ENCODE assay signal across 23 cellular contexts in the genomic region with DNA sequence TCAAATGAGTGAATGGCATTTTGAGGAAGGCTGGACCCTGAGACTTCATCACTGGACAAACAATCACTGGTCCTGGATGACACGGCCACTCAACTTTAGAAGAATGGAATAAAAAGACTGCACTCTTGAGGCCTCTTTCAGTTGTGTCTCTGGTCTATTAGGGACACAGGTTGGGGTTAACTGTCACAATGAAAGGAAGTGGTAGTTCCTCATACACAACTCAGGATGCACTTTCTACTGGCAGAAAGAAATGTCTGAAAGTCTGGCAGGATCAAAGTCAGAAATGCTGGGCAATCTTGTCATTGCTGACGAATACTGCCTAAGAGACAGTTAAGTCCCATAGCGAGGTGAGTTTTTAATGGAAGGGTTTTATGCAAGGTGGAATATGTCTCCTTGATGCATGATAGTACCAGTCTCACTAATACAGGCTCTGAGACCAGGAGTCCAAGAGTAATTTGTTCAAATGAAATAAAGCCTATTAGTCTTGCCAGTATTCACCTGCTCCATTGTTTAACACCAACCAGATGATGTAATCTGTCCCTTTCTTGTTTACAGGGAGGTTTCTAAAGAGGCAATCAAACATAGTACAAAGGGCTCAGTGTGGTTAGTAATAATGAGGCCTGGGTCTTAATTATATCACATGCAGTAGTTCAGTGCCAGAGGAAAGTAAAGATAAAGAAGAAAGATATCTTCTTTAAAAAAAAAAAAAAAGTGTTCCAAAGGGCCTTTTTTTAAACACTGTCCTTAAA. TPM values are rescaled to one million over a fixed set of nuclear protein-coding genes. Genes with fewer than 3 reads are reported as not detected.
A peak's percentile ranks its signal among the peaks of the same experiment; 100 is the strongest.
DNase-seq lines count a peak whose midpoint lies in the region; ATAC-seq and TF ChIP-seq lines count a peak whose summit lies in the region.
"Had no signal": no experiment of that assay in that cellular context is flagged by ENCODE, and none has a peak within 500 bp of the region (broad histone marks: within the 10 kb centered on the region; RNA-seq: fewer than 3 reads in every experiment).

No MANE protein-coding gene starts in this region.

- H3K27me3 ChIP-seq in Peyer's patch = no peaks in the 10 kb centered on the region
- H3K27me3 ChIP-seq: BLaER1 treated with 17β-estradiol and CSF1 and Interleukin-3, amounts not matched to agents 10 nM and 100 nM; breast epithelium; MG63; spleen; upper lobe of left lung had no signal

- H3K4me1 ChIP-seq in urinary bladder (ENCODE audit: insufficient read depth) (no peaks in the 10 kb centered on the region), Peyer's patch (no peaks in the 10 kb centered on the region)
- H3K4me1 ChIP-seq: A549, breast epithelium, spleen, upper lobe of left lung had no signal

- no peak for TF ChIP-seq POLR2A in Peyer's patch (IDR thresholded peaks at IDR 0.05)

- H3K27ac ChIP-seq in urinary bladder (ENCODE audit: low read depth) = peak overlapping the region; percentile 50
- no peak overlapping the region for H3K27ac ChIP-seq in Peyer's patch
- H3K27ac ChIP-seq: A549; BLaER1 treated with 17β-estradiol and CSF1 and Interleukin-3, amounts not matched to agents 10 nM and 100 nM; breast epithelium; spleen; upper lobe of left lung had no signal

- DNase-seq in NCI-H510A treated with DMSO at 0.1 percent for 48 hours (lab: John Stamatoyannopoulos, UW) (peak; percentile 4), NCI-H510A (lab: John Stamatoyannopoulos, UW) (no peak), NCI-H146 treated with DMSO at 0.1 percent for 48 hours (lab: John Stamatoyannopoulos, UW; ENCODE audit: unreplicated experiment) (peak; percentile 93), NCI-H774 (lab: John Stamatoyannopoulos, UW) (peak; percentile 94), Peyer's patch (no peak), cardiac septum (ENCODE audit: low spot score) (no peak)
- DNase-seq: activated CD4-positive, CD25-positive, alpha-beta regulatory T cell treated with anti-CD3 and anti-CD28 coated beads, Interleukin-2, amount 50 U/mL, for 72 hours; activated naive CD8-positive, alpha-beta T cell treated with anti-CD3 and anti-CD28 coated beads, Interleukin-2, amount 50 U/mL, for 24 hours; GF-D8; H9; hippocampal formation; islet precursor cell; MG63; occipital lobe; SK-N-SH; spleen; upper lobe of left lung had no signal

- no peak for ATAC-seq in HG03378 (IDR thresholded peaks at IDR 0.05; ENCODE audit: unreplicated experiment)
- ATAC-seq: A549; activated naive CD8-positive, alpha-beta T cell treated with anti-CD3 and anti-CD28 coated beads, Interleukin-2, amount 50 U/mL, for 24 hours; HepG2 had no signal

- intact Hi-C loops in cardiac septum (cut with DNase I) = no loop called here

- TF ChIP-seq CTCF in Peyer's patch (IDR thresholded peaks at IDR 0.05) = no peak

- 68% methylated on average over 3 of the region's 3 CpGs for WGBS in urinary bladder

- H3K9me3 ChIP-seq in Peyer's patch = no peaks in the 10 kb centered on the region
- H3K9me3 ChIP-seq: A549; BLaER1 treated with 17β-estradiol and CSF1 and Interleukin-3, amounts not matched to agents 10 nM and 100 nM; breast epithelium; MG63; SK-N-SH; spleen; upper lobe of left lung had no signal

- H3K36me3 ChIP-seq in urinary bladder (ENCODE audit: insufficient read depth) (no peaks in the 10 kb centered on the region), Peyer's patch (no peaks in the 10 kb centered on the region)
- H3K36me3 ChIP-seq: BLaER1 treated with 17β-estradiol and CSF1 and Interleukin-3, amounts not matched to agents 10 nM and 100 nM; breast epithelium; MG63; spleen; upper lobe of left lung had no signal

- no peak overlapping the region for H3K4me3 ChIP-seq in urinary bladder (ENCODE audit: low read depth, low read length)
- H3K4me3 ChIP-seq in Peyer's patch = no peak overlapping the region
- H3K4me3 ChIP-seq: A549; BLaER1 treated with 17β-estradiol and CSF1 and Interleukin-3, amounts not matched to agents 10 nM and 100 nM; breast epithelium; MG63; spleen; upper lobe of left lung had no signal

RNA-seq across cellular contexts. Expression of gene RRP15, which starts 11.2 kb away (rescaled TPM):
- total RNA-seq in urinary bladder = 17.9 TPM
- polyA plus RNA-seq in urinary bladder = 3.8 TPM
- 1 to 10 TPM; 2.1 to 8.3 (median 2.5) TPM for total RNA-seq in Peyer's patch
- total RNA-seq in cardiac septum = 18.7 TPM

Comparison
In these comparisons a context has a peak if more than half of its experiments do, and no peak if none do; other contexts are left out.
1. DNase-seq: peak in NCI-H510A treated with DMSO at 0.1 percent for 48 hours (single experiment), NCI-H146 treated with DMSO at 0.1 percent for 48 hours (single experiment) and NCI-H774 (single experiment); none in NCI-H510A (single experiment), Peyer's patch (0 of 3) and cardiac septum (single experiment).